In the genomic region with DNA sequence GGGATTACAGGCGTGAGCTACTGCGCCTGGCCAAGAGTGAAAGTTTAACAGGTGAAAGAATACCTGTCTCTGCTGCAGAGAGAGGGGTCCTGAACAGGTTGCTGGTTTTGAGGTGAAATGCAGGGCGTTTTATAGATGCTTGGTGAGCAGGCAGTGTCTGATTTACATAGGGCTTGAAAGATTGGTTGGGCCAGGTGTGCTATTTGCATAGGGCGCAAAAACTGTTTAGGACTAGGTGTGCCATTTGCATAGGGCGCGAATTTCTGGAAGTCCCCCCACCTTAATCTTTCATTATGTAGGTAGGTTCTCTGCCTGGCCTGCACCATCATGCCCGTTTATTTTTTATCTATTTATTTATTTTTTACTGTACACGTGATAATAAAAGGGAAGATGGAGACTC, we compare ENCODE assay signal across 19 cellular contexts. TPM values are rescaled to one million over a fixed set of nuclear protein-coding genes. Genes with fewer than 3 reads are reported as not detected.
DNase-seq lines count a peak whose midpoint lies in the region; ATAC-seq and TF ChIP-seq lines count a peak whose summit lies in the region.
"Had no signal": no experiment of that assay in that cellular context is flagged by ENCODE, and none has a peak within 500 bp of the region (broad histone marks: within the 10 kb centered on the region; RNA-seq: fewer than 3 reads in every experiment).

No MANE protein-coding gene starts in this region.

- TF ChIP-seq CTCF in SU-DHL-6 (IDR thresholded peaks at IDR 0.05; ENCODE audit: insufficient read depth, low read length, poor library complexity, severe bottlenecking), result no peak

- peaks cover 34 to 89% (median 71%) of the 10 kb centered on the region in 10 experiments for H3K4me1 ChIP-seq in BLaER1 treated with 17β-estradiol and CSF1 and Interleukin-3, amounts not matched to agents 10 nM and 100 nM
- H3K4me1 ChIP-seq in GM23248 (ENCODE audit: insufficient read depth), result peaks cover 4% of the 10 kb centered on the region
- H3K4me1 ChIP-seq: Caco-2, HAP-1 had no signal

- H3K9me2 ChIP-seq in SU-DHL-6 (replicated peaks; ENCODE audit: insufficient read depth, low read length) (no peaks in the 10 kb centered on the region), GM23248 (ENCODE audit: insufficient read depth) (no peaks in the 10 kb centered on the region)

- H3F3A ChIP-seq in SU-DHL-6 (ENCODE audit: insufficient read depth), result peaks cover 36% of the 10 kb centered on the region
- H3F3A ChIP-seq in GM23248 (ENCODE audit: insufficient read depth), result no peaks in the 10 kb centered on the region

- peaks cover 3% of the 10 kb centered on the region for H3K9me3 Mint-ChIP-seq in stimulated activated memory B cell treated with anti-CD40 and anti-IgM and Interleukin-4, amounts not matched to agents 10 μg/mL and 1 μg/mL and 100 μg/mL, for 72 hours
- H3K9me3 Mint-ChIP-seq: CD14-positive monocyte; CD8-positive, alpha-beta memory T cell had no signal

- H2AFZ ChIP-seq in SU-DHL-6 (ENCODE audit: low read depth, low read length, severe bottlenecking), result no peak overlapping the region
- H2AFZ ChIP-seq in GM23248, result no peak overlapping the region

- H3K4me3 ChIP-seq in BLaER1 treated with 17β-estradiol and CSF1 and Interleukin-3, amounts not matched to agents 10 nM and 100 nM, result no peak overlapping the region
- H3K4me3 ChIP-seq in SU-DHL-6 (ENCODE audit: insufficient read depth, low read length, poor library complexity, severe bottlenecking) (no peak overlapping the region), GM23248 (no peak overlapping the region)
- H3K4me3 ChIP-seq: HAP-1, K562 had no signal

- peaks cover 5% of the 10 kb centered on the region for H3K36me3 Mint-ChIP-seq in stimulated activated memory B cell treated with anti-CD40 and anti-IgM and Interleukin-4, amounts not matched to agents 10 μg/mL and 1 μg/mL and 100 μg/mL, for 72 hours
- H3K36me3 Mint-ChIP-seq: CD14-positive monocyte had no signal

- no peak for ATAC-seq in stimulated activated memory B cell treated with anti-CD40 and anti-IgM and Interleukin-4, amounts not matched to agents 10 μg/mL and 1 μg/mL and 100 μg/mL, for 72 hours
- ATAC-seq: K562 had no signal

- H4K20me1 ChIP-seq in BLaER1 treated with 17β-estradiol and CSF1 and Interleukin-3, amounts not matched to agents 10 nM and 100 nM, result peaks cover 0 to 4% (median 0%) of the 10 kb centered on the region in 11 experiments; a peak in 2 of 22 replicates
- H4K20me1 ChIP-seq in SU-DHL-6 (ENCODE audit: low read depth, low read length), result no peaks in the 10 kb centered on the region
- no peaks in the 10 kb centered on the region for H4K20me1 ChIP-seq in GM23248 (ENCODE audit: insufficient read depth)

- H3K9me3 ChIP-seq in BLaER1 treated with 17β-estradiol and CSF1 and Interleukin-3, amounts not matched to agents 10 nM and 100 nM (replicated peaks in 1 of 11), result 0 out of 22 replicates have a peak, but pooled peaks cover 0 to 6% (median 0%) of the 10 kb centered on the region in 11 experiments
- H3K9me3 ChIP-seq in SU-DHL-6 (ENCODE audit: insufficient read depth, low read length) (no peaks in the 10 kb centered on the region), GM23248 (ENCODE audit: low read depth) (no peaks in the 10 kb centered on the region)
- H3K9me3 ChIP-seq: Caco-2, HAP-1 had no signal

- peak overlapping the region in 7 of 11 experiments; percentile 3 to 79 (median 44); a peak in 9 of 22 replicates for H3K27ac ChIP-seq in BLaER1 treated with 17β-estradiol and CSF1 and Interleukin-3, amounts not matched to agents 10 nM and 100 nM
- peak overlapping the region; percentile 34; the same call in 1 of the 2 replicates for H3K27ac ChIP-seq in SU-DHL-6 (ENCODE audit: low read depth, low read length)
- no peak overlapping the region for H3K27ac ChIP-seq in GM23248
- H3K27ac ChIP-seq: HL-60 had no signal

- H3K4me2 ChIP-seq in BLaER1 treated with 17β-estradiol and CSF1 and Interleukin-3, amounts not matched to agents 10 nM and 100 nM, result peak overlapping the region in 10 of 11 experiments; percentile 4 to 86 (median 68); a peak in 16 of 22 replicates
- H3K4me2 ChIP-seq in SU-DHL-6 (ENCODE audit: low read depth, low read length, poor library complexity, severe bottlenecking), result peak overlapping the region; percentile 38
- no peak overlapping the region for H3K4me2 ChIP-seq in GM23248 (ENCODE audit: unreplicated experiment)

- H3K27me3 ChIP-seq in BLaER1 treated with 17β-estradiol and CSF1 and Interleukin-3, amounts not matched to agents 10 nM and 100 nM, result no peaks in the 10 kb centered on the region
- H3K27me3 ChIP-seq in SU-DHL-6 (ENCODE audit: low read length) (no peaks in the 10 kb centered on the region), GM23248 (replicated peaks; ENCODE audit: insufficient read depth) (no peaks in the 10 kb centered on the region)

- peaks cover 5% of the 10 kb centered on the region for H3K79me2 ChIP-seq in SU-DHL-6 (ENCODE audit: insufficient read depth, low read length)
- H3K79me2 ChIP-seq in GM23248 (ENCODE audit: insufficient read depth), result peaks cover 5% of the 10 kb centered on the region

- DNase-seq in NAMALWA (ENCODE audit: low spot score) (peak; percentile 45), HK-2 (ENCODE audit: unreplicated experiment) (no peak), GM23248 (no peak), NCI-H2029 (lab: John Stamatoyannopoulos, UW) (no peak), dedifferentiated amniotic fluid mesenchymal stem cell (ENCODE audit: extremely low spot score) (no peak)
- DNase-seq: ACHN; Caco-2; CD8-positive, alpha-beta memory T cell; DND-41; GF-D8 had no signal

- in situ Hi-C loops in GM23248 (cut with MboI), result no loop called here

- no peak overlapping the region for H3K4me3 Mint-ChIP-seq in stimulated activated memory B cell treated with anti-CD40 and anti-IgM and Interleukin-4, amounts not matched to agents 10 μg/mL and 1 μg/mL and 100 μg/mL, for 72 hours
- H3K4me3 Mint-ChIP-seq: CD14-positive monocyte; CD8-positive, alpha-beta memory T cell had no signal

- H3K27ac Mint-ChIP-seq in stimulated activated memory B cell treated with anti-CD40 and anti-IgM and Interleukin-4, amounts not matched to agents 10 μg/mL and 1 μg/mL and 100 μg/mL, for 72 hours, result peak overlapping the region; percentile 87

- H3K4me1 Mint-ChIP-seq in stimulated activated memory B cell treated with anti-CD40 and anti-IgM and Interleukin-4, amounts not matched to agents 10 μg/mL and 1 μg/mL and 100 μg/mL, for 72 hours, result peaks cover 72% of the 10 kb centered on the region

- WGBS in GM23248 (ENCODE audit: low coverage in 1 of 2, low lambda C conversion rate in 2 of 2, missing lambda C conversion rate in 2 of 2), 2 experiments, result 60 to 62% methylated on average over 8 of the region's 8 CpGs

- H3K36me3 ChIP-seq in BLaER1 treated with 17β-estradiol and CSF1 and Interleukin-3, amounts not matched to agents 10 nM and 100 nM, result no peaks in the 10 kb centered on the region
- H3K36me3 ChIP-seq in SU-DHL-6 (ENCODE audit: low read length) (no peaks in the 10 kb centered on the region), GM23248 (ENCODE audit: low read depth) (no peaks in the 10 kb centered on the region)
- H3K36me3 ChIP-seq: HAP-1 had no signal

- no peak overlapping the region for H3K9ac ChIP-seq in BLaER1 treated with 17β-estradiol and CSF1 and Interleukin-3, amounts not matched to agents 10 nM and 100 nM
- no peak overlapping the region for H3K9ac ChIP-seq in SU-DHL-6 (ENCODE audit: low read length)
- H3K9ac ChIP-seq in GM23248, result no peak overlapping the region

- no peaks in the 10 kb centered on the region for H3K27me3 Mint-ChIP-seq in stimulated activated memory B cell treated with anti-CD40 and anti-IgM and Interleukin-4, amounts not matched to agents 10 μg/mL and 1 μg/mL and 100 μg/mL, for 72 hours
- H3K27me3 Mint-ChIP-seq: CD8-positive, alpha-beta memory T cell had no signal

RNA-seq across cellular contexts. Expression of a gene that starts 4.5 kb away (rescaled TPM):
- total RNA-seq in GM23248 (2014; rRNA removed; shearing (Covaris generic)), result 186 and 244 TPM in 2 replicates
- 316 and 336 TPM in 2 replicates for polyA plus RNA-seq in GM23248 (2016; fragmentation: Nextera tagmentation; extraction: Ambion mirVana)

RNA-seq across cellular contexts. Expression of a gene that starts 6.5 kb away (rescaled TPM):
- not detected in 2 replicates for total RNA-seq in GM23248 (2014; rRNA removed; shearing (Covaris generic))
- polyA plus RNA-seq in GM23248 (2016; fragmentation: Nextera tagmentation; extraction: Ambion mirVana), result not detected in 2 replicates
- total RNA-seq: A172, Caco-2, H1, K562 had no signal
- polyA plus RNA-seq: CD8-positive, alpha-beta memory T cell; H1 had no signal

RNA-seq across cellular contexts. Expression of a gene that starts 47.0 kb away (rescaled TPM):
- total RNA-seq in GM23248 (2014; rRNA removed; shearing (Covaris generic)), result 38.8 and 40.1 TPM in 2 replicates
- polyA plus RNA-seq in GM23248 (2016; fragmentation: Nextera tagmentation; extraction: Ambion mirVana), result 129 and 132 TPM in 2 replicates

RNA-seq across cellular contexts. Expression of a gene that starts 58.2 kb away (rescaled TPM):
- 82.5 and 101 TPM in 2 replicates for total RNA-seq in GM23248 (2014; rRNA removed; shearing (Covaris generic))
- polyA plus RNA-seq in GM23248 (2016; fragmentation: Nextera tagmentation; extraction: Ambion mirVana), result 124 and 127 TPM in 2 replicates
